ENCODE assay signal across 1 cellular context in the genomic region with DNA sequence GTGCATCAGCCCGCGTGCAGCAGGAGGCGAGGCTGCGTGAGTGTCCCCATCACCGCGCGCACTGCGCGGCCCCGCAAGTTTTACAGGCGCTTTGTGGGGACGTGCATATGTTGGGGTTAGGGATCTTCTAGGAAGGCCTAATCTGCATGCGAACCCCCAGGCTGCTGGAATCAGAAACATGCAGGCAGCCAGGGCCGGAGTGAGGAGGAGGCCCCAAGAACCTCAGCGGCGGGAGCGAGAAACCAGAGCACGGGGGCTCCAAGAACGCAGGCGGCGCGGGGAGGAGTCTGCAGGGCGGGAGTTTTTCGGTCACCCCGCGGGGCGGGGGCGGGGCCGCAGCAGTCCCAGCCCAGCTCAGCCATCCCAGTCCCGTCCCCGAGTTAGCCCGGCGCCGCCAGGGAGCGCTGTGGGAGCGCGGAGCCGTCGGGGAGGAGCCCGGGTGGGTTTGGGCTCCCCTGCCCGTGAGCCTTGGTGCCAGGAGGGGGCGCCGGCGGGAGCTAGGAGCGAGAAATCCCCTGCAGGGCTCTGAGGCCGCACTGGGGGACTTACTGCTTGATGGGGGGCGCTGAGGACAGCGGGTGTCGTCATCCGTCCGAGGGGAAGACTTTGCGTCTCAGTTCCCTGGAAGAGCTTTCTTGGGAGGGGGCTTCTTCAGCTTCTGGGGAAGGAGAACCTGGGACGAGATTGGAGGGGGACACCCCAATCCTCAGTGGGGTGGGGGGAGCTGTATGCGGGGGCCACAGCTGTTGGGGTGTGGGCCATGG.
TF ChIP-seq lines count a peak whose summit lies in the region.

No MANE protein-coding gene starts in this region.

TF ChIP-seq in K562, 482 proteins besides CTCF, POLR2A, EP300 and RAD21 (continued from another document and continues in another):
- peak; percentile 76 for TF ChIP-seq ZNF740 (CRISPR knock-in tag; IDR thresholded peaks at IDR 0.05)
- TF ChIP-seq ZNF740 (tag; IDR thresholded peaks at IDR 0.05) = no peak
- TF ChIP-seq ZNF143 (CRISPR knock-in tag; IDR thresholded peaks at IDR 0.05) = 0 out of 2 replicates have a peak, but pooled peaks have one; percentile 33
- TF ChIP-seq, protein P1, sequence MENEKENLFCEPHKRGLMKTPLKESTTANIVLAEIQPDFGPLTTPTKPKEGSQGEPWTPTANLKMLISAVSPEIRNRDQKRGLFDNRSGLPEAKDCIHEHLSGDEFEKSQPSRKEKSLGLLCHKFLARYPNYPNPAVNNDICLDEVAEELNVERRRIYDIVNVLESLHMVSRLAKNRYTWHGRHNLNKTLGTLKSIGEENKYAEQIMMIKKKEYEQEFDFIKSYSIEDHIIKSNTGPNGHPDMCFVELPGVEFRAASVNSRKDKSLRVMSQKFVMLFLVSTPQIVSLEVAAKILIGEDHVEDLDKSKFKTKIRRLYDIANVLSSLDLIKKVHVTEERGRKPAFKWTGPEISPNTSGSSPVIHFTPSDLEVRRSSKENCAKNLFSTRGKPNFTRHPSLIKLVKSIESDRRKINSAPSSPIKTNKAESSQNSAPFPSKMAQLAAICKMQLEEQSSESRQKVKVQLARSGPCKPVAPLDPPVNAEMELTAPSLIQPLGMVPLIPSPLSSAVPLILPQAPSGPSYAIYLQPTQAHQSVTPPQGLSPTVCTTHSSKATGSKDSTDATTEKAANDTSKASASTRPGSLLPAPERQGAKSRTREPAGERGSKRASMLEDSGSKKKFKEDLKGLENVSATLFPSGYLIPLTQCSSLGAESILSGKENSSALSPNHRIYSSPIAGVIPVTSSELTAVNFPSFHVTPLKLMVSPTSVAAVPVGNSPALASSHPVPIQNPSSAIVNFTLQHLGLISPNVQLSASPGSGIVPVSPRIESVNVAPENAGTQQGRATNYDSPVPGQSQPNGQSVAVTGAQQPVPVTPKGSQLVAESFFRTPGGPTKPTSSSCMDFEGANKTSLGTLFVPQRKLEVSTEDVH (IDR thresholded peaks at IDR 0.05; ENCODE audit: low read depth, partially characterized antibody) = peak; percentile 89
- peak in 1 of 2 experiments; percentile 98; a peak in 2 of 4 replicates for TF ChIP-seq TEAD1 (CRISPR knock-in tag; IDR thresholded peaks at IDR 0.05)
- peak; percentile 75 to 78 for TF ChIP-seq NRF1 (conservative IDR thresholded peaks at IDR 0.05 in 1 of 2, IDR thresholded peaks at IDR 0.05 in 1 of 2)
- TF ChIP-seq BMI1 (IDR thresholded peaks at IDR 0.05; ENCODE audit: low read length) = no peak
- no peak for TF ChIP-seq FOXJ2 (tag; IDR thresholded peaks at IDR 0.05)
- TF ChIP-seq SIN3B (IDR thresholded peaks at IDR 0.05; ENCODE audit: low read depth) = no peak
- no peak for TF ChIP-seq DNMT1 (IDR thresholded peaks at IDR 0.05)
- no peak for TF ChIP-seq ZNF696 (CRISPR knock-in tag; conservative IDR thresholded peaks at IDR 0.05)
- TF ChIP-seq GTF3C2 (IDR thresholded peaks at IDR 0.05; ENCODE audit: borderline replicate concordance, extremely low read depth, insufficient read length) = peak; percentile 4
- TF ChIP-seq, protein P2, sequence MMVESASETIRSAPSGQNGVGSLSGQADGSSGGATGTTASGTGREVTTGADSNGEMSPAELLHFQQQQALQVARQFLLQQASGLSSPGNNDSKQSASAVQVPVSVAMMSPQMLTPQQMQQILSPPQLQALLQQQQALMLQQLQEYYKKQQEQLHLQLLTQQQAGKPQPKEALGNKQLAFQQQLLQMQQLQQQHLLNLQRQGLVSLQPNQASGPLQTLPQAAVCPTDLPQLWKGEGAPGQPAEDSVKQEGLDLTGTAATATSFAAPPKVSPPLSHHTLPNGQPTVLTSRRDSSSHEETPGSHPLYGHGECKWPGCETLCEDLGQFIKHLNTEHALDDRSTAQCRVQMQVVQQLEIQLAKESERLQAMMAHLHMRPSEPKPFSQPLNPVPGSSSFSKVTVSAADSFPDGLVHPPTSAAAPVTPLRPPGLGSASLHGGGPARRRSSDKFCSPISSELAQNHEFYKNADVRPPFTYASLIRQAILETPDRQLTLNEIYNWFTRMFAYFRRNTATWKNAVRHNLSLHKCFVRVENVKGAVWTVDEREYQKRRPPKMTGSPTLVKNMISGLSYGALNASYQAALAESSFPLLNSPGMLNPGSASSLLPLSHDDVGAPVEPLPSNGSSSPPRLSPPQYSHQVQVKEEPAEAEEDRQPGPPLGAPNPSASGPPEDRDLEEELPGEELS (CRISPR knock-in tag; IDR thresholded peaks at IDR 0.05; ENCODE audit: borderline replicate concordance) = peak; percentile 100
- no peak for TF ChIP-seq KAT8 (IDR thresholded peaks at IDR 0.05; ENCODE audit: low read depth)
- peak; percentile 99 for TF ChIP-seq FOXP1 (CRISPR knock-in tag; IDR thresholded peaks at IDR 0.05)
- TF ChIP-seq HNRNPLL (IDR thresholded peaks at IDR 0.05; ENCODE audit: low read depth, low read length, poor library complexity, severe bottlenecking) = peak; percentile 79
- no peak for TF ChIP-seq GATAD2A (IDR thresholded peaks at IDR 0.05)
- no peak; the same call in 1 of the 2 replicates for TF ChIP-seq TEAD4 (IDR thresholded peaks at IDR 0.05; ENCODE audit: low read length)
- peak; percentile 100 for TF ChIP-seq TEAD4 (CRISPR knock-in tag; IDR thresholded peaks at IDR 0.05; ENCODE audit: borderline replicate concordance)
- TF ChIP-seq STAG1 (CRISPR knock-in tag; IDR thresholded peaks at IDR 0.05; ENCODE audit: borderline replicate concordance) = peak; percentile 74
- TF ChIP-seq, protein P3, sequence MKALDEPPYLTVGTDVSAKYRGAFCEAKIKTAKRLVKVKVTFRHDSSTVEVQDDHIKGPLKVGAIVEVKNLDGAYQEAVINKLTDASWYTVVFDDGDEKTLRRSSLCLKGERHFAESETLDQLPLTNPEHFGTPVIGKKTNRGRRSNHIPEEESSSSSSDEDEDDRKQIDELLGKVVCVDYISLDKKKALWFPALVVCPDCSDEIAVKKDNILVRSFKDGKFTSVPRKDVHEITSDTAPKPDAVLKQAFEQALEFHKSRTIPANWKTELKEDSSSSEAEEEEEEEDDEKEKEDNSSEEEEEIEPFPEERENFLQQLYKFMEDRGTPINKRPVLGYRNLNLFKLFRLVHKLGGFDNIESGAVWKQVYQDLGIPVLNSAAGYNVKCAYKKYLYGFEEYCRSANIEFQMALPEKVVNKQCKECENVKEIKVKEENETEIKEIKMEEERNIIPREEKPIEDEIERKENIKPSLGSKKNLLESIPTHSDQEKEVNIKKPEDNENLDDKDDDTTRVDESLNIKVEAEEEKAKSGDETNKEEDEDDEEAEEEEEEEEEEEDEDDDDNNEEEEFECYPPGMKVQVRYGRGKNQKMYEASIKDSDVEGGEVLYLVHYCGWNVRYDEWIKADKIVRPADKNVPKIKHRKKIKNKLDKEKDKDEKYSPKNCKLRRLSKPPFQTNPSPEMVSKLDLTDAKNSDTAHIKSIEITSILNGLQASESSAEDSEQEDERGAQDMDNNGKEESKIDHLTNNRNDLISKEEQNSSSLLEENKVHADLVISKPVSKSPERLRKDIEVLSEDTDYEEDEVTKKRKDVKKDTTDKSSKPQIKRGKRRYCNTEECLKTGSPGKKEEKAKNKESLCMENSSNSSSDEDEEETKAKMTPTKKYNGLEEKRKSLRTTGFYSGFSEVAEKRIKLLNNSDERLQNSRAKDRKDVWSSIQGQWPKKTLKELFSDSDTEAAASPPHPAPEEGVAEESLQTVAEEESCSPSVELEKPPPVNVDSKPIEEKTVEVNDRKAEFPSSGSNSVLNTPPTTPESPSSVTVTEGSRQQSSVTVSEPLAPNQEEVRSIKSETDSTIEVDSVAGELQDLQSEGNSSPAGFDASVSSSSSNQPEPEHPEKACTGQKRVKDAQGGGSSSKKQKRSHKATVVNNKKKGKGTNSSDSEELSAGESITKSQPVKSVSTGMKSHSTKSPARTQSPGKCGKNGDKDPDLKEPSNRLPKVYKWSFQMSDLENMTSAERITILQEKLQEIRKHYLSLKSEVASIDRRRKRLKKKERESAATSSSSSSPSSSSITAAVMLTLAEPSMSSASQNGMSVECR (CRISPR knock-in tag; IDR thresholded peaks at IDR 0.05) = peak; percentile 80
- TF ChIP-seq ZBTB1 (CRISPR knock-in tag; IDR thresholded peaks at IDR 0.05; ENCODE audit: borderline replicate concordance, low read depth) = peak; percentile 91
- no peak for TF ChIP-seq PTBP1 (IDR thresholded peaks at IDR 0.05; ENCODE audit: low read depth, low read length)
- no peak for TF ChIP-seq ESRRB (CRISPR knock-in tag; IDR thresholded peaks at IDR 0.05; ENCODE audit: borderline replicate concordance)
- TF ChIP-seq TRIM24 (IDR thresholded peaks at IDR 0.05) = peak in 1 of 2 experiments; percentile 37; a peak in 2 of 4 replicates
- TF ChIP-seq FOXA3 (CRISPR knock-in tag; conservative IDR thresholded peaks at IDR 0.05 in 1 of 2, IDR thresholded peaks at IDR 0.05 in 1 of 2) = peak in 1 of 2 experiments; percentile 97; a peak in 2 of 4 replicates
- TF ChIP-seq, protein P4, sequence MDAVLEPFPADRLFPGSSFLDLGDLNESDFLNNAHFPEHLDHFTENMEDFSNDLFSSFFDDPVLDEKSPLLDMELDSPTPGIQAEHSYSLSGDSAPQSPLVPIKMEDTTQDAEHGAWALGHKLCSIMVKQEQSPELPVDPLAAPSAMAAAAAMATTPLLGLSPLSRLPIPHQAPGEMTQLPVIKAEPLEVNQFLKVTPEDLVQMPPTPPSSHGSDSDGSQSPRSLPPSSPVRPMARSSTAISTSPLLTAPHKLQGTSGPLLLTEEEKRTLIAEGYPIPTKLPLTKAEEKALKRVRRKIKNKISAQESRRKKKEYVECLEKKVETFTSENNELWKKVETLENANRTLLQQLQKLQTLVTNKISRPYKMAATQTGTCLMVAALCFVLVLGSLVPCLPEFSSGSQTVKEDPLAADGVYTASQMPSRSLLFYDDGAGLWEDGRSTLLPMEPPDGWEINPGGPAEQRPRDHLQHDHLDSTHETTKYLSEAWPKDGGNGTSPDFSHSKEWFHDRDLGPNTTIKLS (IDR thresholded peaks at IDR 0.05; ENCODE audit: borderline replicate concordance, low read depth) = peak; percentile 75; the same call in 1 of the 2 replicates
- peak; percentile 28 for TF ChIP-seq DACH1 (IDR thresholded peaks at IDR 0.05; ENCODE audit: partially characterized antibody)
- no peak for TF ChIP-seq RAD51 (IDR thresholded peaks at IDR 0.05; ENCODE audit: borderline replicate concordance, low read depth)
- TF ChIP-seq TAF1 (IDR thresholded peaks at IDR 0.05; ENCODE audit: control insufficient read depth, extremely low read depth, insufficient read depth, low read length, severe bottlenecking) = peak; percentile 10
- TF ChIP-seq ZNF347 (CRISPR knock-in tag; IDR thresholded peaks at IDR 0.05; ENCODE audit: low read depth) = no peak
- TF ChIP-seq NFIC (IDR thresholded peaks at IDR 0.05) = peak; percentile 75
- peak; percentile 56 for TF ChIP-seq ZNF121 (CRISPR knock-in tag; conservative IDR thresholded peaks at IDR 0.05)
